ENCODE assay signal across 20 cellular contexts in genomic region chr5:60209146-60209840, GRCh38.
"Had no signal": no experiment of that assay in that cellular context is flagged by ENCODE, and none has a peak within 500 bp of the region (broad histone marks: within the 10 kb centered on the region; RNA-seq: fewer than 3 reads in every experiment).

No MANE protein-coding gene starts in this region.

- H3K9me3 ChIP-seq: lower lobe of right lung, mucosa of descending colon, tibial artery had no signal

- H3K27ac ChIP-seq: dorsolateral prefrontal cortex, lower lobe of right lung, VCaP had no signal

- ATAC-seq: activated CD4-positive, CD25-positive, alpha-beta regulatory T cell treated with anti-CD3 and anti-CD28 coated beads, Interleukin-2, amount 50 U/mL, for 24 hours; activated CD8-positive, alpha-beta memory T cell treated with anti-CD3 and anti-CD28 coated beads, Interleukin-2, amount 10 ng/mL, durations not matched to agents 7 days and 5 days; activated CD8-positive, alpha-beta T cell treated with anti-CD3 and anti-CD28 coated beads for 36 hours; effector memory CD8-positive, alpha-beta T cell; left lobe of liver; lower lobe of right lung; mucosa of descending colon; stimulated activated naive CD8-positive, alpha-beta T cell treated with anti-CD3 and anti-CD28 coated beads, Interleukin-15, Interleukin-2, amounts not matched to agents 100 U/mL and 50 U/mL, for 24 hours had no signal

- H3K4me3 ChIP-seq: dorsolateral prefrontal cortex, lower lobe of right lung, mucosa of descending colon, tibial artery had no signal

- FAIRE-seq: astrocyte had no signal

- DNase-seq: activated CD4-positive, alpha-beta T cell treated with anti-CD3 and anti-CD28 coated beads, Interleukin-2, amount 10 ng/mL, durations not matched to agents 7 days and 5 days; activated CD8-positive, alpha-beta memory T cell treated with anti-CD3 and anti-CD28 coated beads, Interleukin-2, amount 10 ng/mL, durations not matched to agents 7 days and 5 days; activated CD8-positive, alpha-beta T cell treated with anti-CD3 and anti-CD28 coated beads for 36 hours; activated gamma-delta T cell; activated naive CD4-positive, alpha-beta T cell treated with anti-CD3 and anti-CD28 coated beads, Interleukin-2, amount 50 U/mL, for 16 hours; activated T-cell treated with anti-CD3 and anti-CD28 coated beads for 4 hours; central memory CD4-positive, alpha-beta T cell; effector memory CD8-positive, alpha-beta T cell; immature natural killer cell; lower lobe of right lung; mesendoderm; mucosa of descending colon; stimulated activated CD4-positive, alpha-beta T cell treated with anti-CD3 and anti-CD28 coated beads, Interleukin-4, amount 100 ng/mL, for 24 hours; stimulated activated naive CD8-positive, alpha-beta T cell treated with anti-CD3 and anti-CD28 coated beads, Interleukin-15, Interleukin-2, amounts not matched to agents 100 U/mL and 50 U/mL, for 24 hours; tibial artery had no signal

- H3K27me3 ChIP-seq: dorsolateral prefrontal cortex, tibial artery had no signal

- H3K36me3 ChIP-seq: lower lobe of right lung, tibial artery had no signal
